Comparison of ENCODE assay signal across 11 cellular contexts in genomic region chr1:170662561-170662971, GRCh38. TPM values are rescaled to one million over a fixed set of nuclear protein-coding genes. Genes with fewer than 3 reads are reported as not detected.
DNase-seq lines count a peak whose midpoint lies in the region; ATAC-seq and TF ChIP-seq lines count a peak whose summit lies in the region.
"Had no signal": no experiment of that assay in that cellular context is flagged by ENCODE, and none has a peak within 500 bp of the region (broad histone marks: within the 10 kb centered on the region; RNA-seq: fewer than 3 reads in every experiment).

No MANE protein-coding gene starts in this region.

- no peak for ATAC-seq in GM21737 (IDR thresholded peaks at IDR 0.05; ENCODE audit: unreplicated experiment)

- H2BK120ac ChIP-seq in mesenchymal stem cell (ENCODE audit: low read depth, low read length), result no peak overlapping the region

- no peak overlapping the region for H3K18ac ChIP-seq in mesenchymal stem cell (ENCODE audit: low read depth in 1 of 2, low read length in 2 of 2)

- no peak overlapping the region for H3K27ac ChIP-seq in mesenchymal stem cell (ENCODE audit: low read length, poor library complexity, severe bottlenecking)

- peak overlapping the region; percentile 19 for H3K27ac Mint-ChIP-seq in activated CD4-positive, alpha-beta T cell treated with anti-CD3 and anti-CD28 coated beads, Interleukin-2, amount 10 ng/mL, durations not matched to agents 7 days and 5 days
- peak overlapping the region; percentile 96 for H3K27ac Mint-ChIP-seq in chondrocyte (ENCODE audit: unreplicated experiment)
- H3K27ac Mint-ChIP-seq in type B pancreatic cell, result peak overlapping the region; percentile 54

- H2AFZ ChIP-seq in mesenchymal stem cell (ENCODE audit: low read depth, low read length), result no peak overlapping the region

- no peak overlapping the region for H2BK12ac ChIP-seq in mesenchymal stem cell (ENCODE audit: low read length in 2 of 2)

- H3K4me2 ChIP-seq in mesenchymal stem cell (ENCODE audit: low read length, poor library complexity, severe bottlenecking), result peak overlapping the region; percentile 46

- peak overlapping the region; percentile 98 for H3K9ac ChIP-seq in mesenchymal stem cell (ENCODE audit: low read length)

- H3K27me3 Mint-ChIP-seq in activated CD4-positive, alpha-beta T cell treated with anti-CD3 and anti-CD28 coated beads, Interleukin-2, amount 10 ng/mL, durations not matched to agents 7 days and 5 days, result peaks cover 84% of the 10 kb centered on the region
- H3K27me3 Mint-ChIP-seq in chondrocyte (ENCODE audit: low read depth), result no peaks in the 10 kb centered on the region
- H3K27me3 Mint-ChIP-seq in type B pancreatic cell, result peaks cover 98% of the 10 kb centered on the region

- no peak overlapping the region for H3K4ac ChIP-seq in mesenchymal stem cell (ENCODE audit: low read depth in 1 of 2, low read length in 2 of 2)

- no peak for TF ChIP-seq CTCF in chondrocyte (IDR thresholded peaks at IDR 0.05)
- TF ChIP-seq CTCF in type B pancreatic cell (conservative IDR thresholded peaks at IDR 0.05), result no peak

- H3K4me3 Mint-ChIP-seq in activated CD4-positive, alpha-beta T cell treated with anti-CD3 and anti-CD28 coated beads, Interleukin-2, amount 10 ng/mL, durations not matched to agents 7 days and 5 days, result no peak overlapping the region
- H3K4me3 Mint-ChIP-seq in chondrocyte (ENCODE audit: unreplicated experiment), result peak overlapping the region; percentile 86
- H3K4me3 Mint-ChIP-seq in type B pancreatic cell, result peak overlapping the region; percentile 90

- no peak overlapping the region for H2AK5ac ChIP-seq in mesenchymal stem cell (ENCODE audit: low read length, severe bottlenecking)

- no peaks in the 10 kb centered on the region for H3K79me1 ChIP-seq in mesenchymal stem cell (replicated peaks; ENCODE audit: low read length, poor library complexity, severe bottlenecking)

- no peak overlapping the region for H3K14ac ChIP-seq in mesenchymal stem cell (ENCODE audit: low read length in 2 of 2)

- CTCF ChIA-PET in activated CD4-positive, alpha-beta T cell treated with anti-CD3 and anti-CD28 coated beads, Interleukin-2, amount 10 ng/mL, durations not matched to agents 7 days and 5 days (lab: Charles Lee), result no interaction called here

- 13% methylated on average over 2 of the region's 8 CpGs for WGBS in mesenchymal stem cell

- H2BK15ac ChIP-seq in mesenchymal stem cell (ENCODE audit: low read depth, poor library complexity, severe bottlenecking), result no peak overlapping the region

- H4K8ac ChIP-seq in mesenchymal stem cell (ENCODE audit: low read length), result no peak overlapping the region

- no peak overlapping the region for H2BK5ac ChIP-seq in mesenchymal stem cell (ENCODE audit: low read depth, low read length, poor library complexity, severe bottlenecking)

- no peaks in the 10 kb centered on the region for H3K9me3 ChIP-seq in mesenchymal stem cell (ENCODE audit: control insufficient read depth, low read length)
- H3K9me3 ChIP-seq: transverse colon had no signal

- POLR2A ChIA-PET in activated CD4-positive, alpha-beta T cell treated with anti-CD3 and anti-CD28 coated beads, Interleukin-2, amount 10 ng/mL, durations not matched to agents 7 days and 5 days (lab: Charles Lee), result no interaction called here

- H4K91ac ChIP-seq in mesenchymal stem cell (ENCODE audit: low read length), result no peak overlapping the region

- peaks cover 24% of the 10 kb centered on the region for H3K4me1 ChIP-seq in mesenchymal stem cell (ENCODE audit: control insufficient read depth, insufficient read depth, low read depth, low read length)

- H3K9me3 Mint-ChIP-seq in activated CD4-positive, alpha-beta T cell treated with anti-CD3 and anti-CD28 coated beads, Interleukin-2, amount 10 ng/mL, durations not matched to agents 7 days and 5 days, result no peaks in the 10 kb centered on the region
- H3K9me3 Mint-ChIP-seq in chondrocyte (ENCODE audit: low read depth) (no peaks in the 10 kb centered on the region), type B pancreatic cell (no peaks in the 10 kb centered on the region)

- peaks cover 2% of the 10 kb centered on the region for H3K36me3 Mint-ChIP-seq in activated CD4-positive, alpha-beta T cell treated with anti-CD3 and anti-CD28 coated beads, Interleukin-2, amount 10 ng/mL, durations not matched to agents 7 days and 5 days (ENCODE audit: low read depth)
- H3K36me3 Mint-ChIP-seq in chondrocyte (ENCODE audit: low read depth) (peaks cover 13% of the 10 kb centered on the region), type B pancreatic cell (peaks cover 21% of the 10 kb centered on the region)

- H3K36me3 ChIP-seq in mesenchymal stem cell (ENCODE audit: control insufficient read depth in 1 of 2, insufficient read depth in 2 of 2, low read depth in 1 of 2, low read length in 2 of 2), result peaks cover 0 to 24% of the 10 kb centered on the region in 2 experiments
- H3K36me3 ChIP-seq: transverse colon had no signal

- H3K4me3 ChIP-seq in mesenchymal stem cell (ENCODE audit: insufficient read depth in 1 of 2, low read depth in 1 of 2, low read length in 2 of 2), result peak overlapping the region in 1 of 2 experiments; percentile 83
- H3K4me3 ChIP-seq: lung had no signal

- no peak overlapping the region for H3K23ac ChIP-seq in mesenchymal stem cell (ENCODE audit: low read length in 2 of 2)

- no peak for DNase-seq in activated CD4-positive, alpha-beta T cell treated with anti-CD3 and anti-CD28 coated beads, Interleukin-2, amount 10 ng/mL, durations not matched to agents 7 days and 5 days
- DNase-seq in activated CD4-positive, alpha-beta T cell treated with anti-CD3 and anti-CD28 coated beads for 1 hour, result no peak
- DNase-seq in chondrocyte (ENCODE audit: low spot score), result no peak
- DNase-seq in mesenchymal stem cell, result no peak
- DNase-seq in type B pancreatic cell (ENCODE audit: extremely low spot score, unreplicated experiment), result no peak
- DNase-seq in stimulated activated naive CD4-positive, alpha-beta T cell (lab: John Stamatoyannopoulos, UW), result no peak
- no peak for DNase-seq in NAMALWA (ENCODE audit: low spot score)
- DNase-seq: transverse colon had no signal

- peaks cover 0 to 89% of the 10 kb centered on the region in 2 experiments for H3K27me3 ChIP-seq in mesenchymal stem cell (ENCODE audit: control insufficient read depth in 1 of 2, insufficient read depth in 1 of 2, low read length in 2 of 2)

- peaks cover 13% of the 10 kb centered on the region for H3K4me1 Mint-ChIP-seq in activated CD4-positive, alpha-beta T cell treated with anti-CD3 and anti-CD28 coated beads, Interleukin-2, amount 10 ng/mL, durations not matched to agents 7 days and 5 days
- H3K4me1 Mint-ChIP-seq in chondrocyte (ENCODE audit: low read depth), result peaks cover 41% of the 10 kb centered on the region
- peaks cover 27% of the 10 kb centered on the region for H3K4me1 Mint-ChIP-seq in type B pancreatic cell (ENCODE audit: unreplicated experiment)

RNA-seq across cellular contexts. Expression of gene PRRX1, which starts 1.4 kb away (rescaled TPM):
- not detected for total RNA-seq in activated CD4-positive, alpha-beta T cell treated with anti-CD3 and anti-CD28 coated beads, Interleukin-2, amount 10 ng/mL, durations not matched to agents 7 days and 5 days
- total RNA-seq in chondrocyte (158 to 224 TPM (median 168 TPM) in 3 replicates), type B pancreatic cell (ENCODE audit: low replicate concordance) (1.7 and 142 TPM in 2 replicates)
- polyA plus RNA-seq in mesenchymal stem cell (2013, experiment 1 of 2), result 0.66 TPM
- polyA plus RNA-seq in mesenchymal stem cell (2013, experiment 2 of 2), result 0.56 TPM
- total RNA-seq: T-helper 2 cell treated with Interferon-gamma antibody and Interleukin-4, amounts not matched to agents 100 ng/mL and 5 ng/mL, for 36 hours had no signal

Comparison
In these comparisons a context has a peak if more than half of its experiments do, and no peak if none do; other contexts are left out.
1. H3K27ac Mint-ChIP-seq: peak in every context shown above with its lines; median percentile 96 in chondrocyte; 54 in type B pancreatic cell; 19 in activated CD4-positive, alpha-beta T cell treated with anti-CD3 and anti-CD28 coated beads, Interleukin-2, amount 10 ng/mL, durations not matched to agents 7 days and 5 days.